ENCODE assay signal across 8 cellular contexts in the genomic region with DNA sequence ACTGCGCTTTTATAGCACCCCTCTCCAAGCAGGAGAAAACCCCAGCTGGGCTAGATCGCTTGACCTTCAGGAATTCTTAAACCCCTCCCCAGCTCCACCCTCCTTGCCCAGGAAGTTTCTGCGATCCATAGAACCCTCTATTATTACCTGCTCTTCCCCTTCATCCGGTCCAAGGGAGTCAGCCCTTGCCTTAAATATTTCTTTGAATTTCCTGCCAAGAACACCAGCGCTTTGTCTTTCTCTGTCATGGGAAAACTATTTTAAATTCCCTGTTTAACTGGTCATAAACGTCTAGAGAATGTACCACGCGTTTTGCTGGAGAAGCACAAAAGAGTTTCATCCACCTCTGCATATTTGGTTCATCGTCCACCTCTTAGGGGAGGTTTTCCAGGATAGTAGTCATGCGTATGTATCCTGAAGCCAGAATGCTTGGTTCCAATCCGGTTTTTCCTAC. TPM values are rescaled to one million over a fixed set of nuclear protein-coding genes. Genes with fewer than 3 reads are reported as not detected.
DNase-seq lines count a peak whose midpoint lies in the region; ATAC-seq and TF ChIP-seq lines count a peak whose summit lies in the region.

No MANE protein-coding gene starts in this region.

- in situ Hi-C loops in T47D (cut with HindIII; ENCODE audit: low pct_unique_long_range_greater_than_20kb, low sequenced_read_pairs), result no loop called here

- peak; percentile 40 for DNase-seq in NCI-H2227 treated with DMSO at 0.1 percent for 48 hours (lab: John Stamatoyannopoulos, UW)
- DNase-seq in NCI-H2227 (lab: John Stamatoyannopoulos, UW; ENCODE audit: unreplicated experiment), result no peak
- DNase-seq in T47D (ENCODE audit: low read depth in 1 of 2, low spot score in 1 of 2), result peak; percentile 28 to 33
- no peak for DNase-seq in upper lobe of left lung
- no peak for DNase-seq in activated gamma-delta T cell treated with Interleukin-2 at 50 U/mL for 16 hours

- H3K4me3 ChIP-seq in HUES48 (ENCODE audit: low read depth, low read length) (peak overlapping the region; percentile 97), liver (ENCODE audit: low read depth in 1 of 3, low read length in 3 of 3) (peak overlapping the region; percentile 86 to 97 (median 92)), upper lobe of left lung (peak overlapping the region; percentile 84 to 95 (median 92))

- no peak for TF ChIP-seq CTCF in liver (IDR thresholded peaks at IDR 0.05; ENCODE audit: low read depth, low read length, missing input control)
- TF ChIP-seq CTCF in upper lobe of left lung (IDR thresholded peaks at IDR 0.05), result no peak

- 20% methylated on average over 11 of the region's 11 CpGs for whole genome bisulfite sequencing in liver
- 16 to 17% methylated on average over 11 of the region's 11 CpGs for WGBS in upper lobe of left lung, 2 donors

- TF ChIP-seq RAD21 in liver (IDR thresholded peaks at IDR 0.05), result no peak

- no peak for TF ChIP-seq POLR2A in upper lobe of left lung (IDR thresholded peaks at IDR 0.05)

- H3K4me1 ChIP-seq in HUES48 (ENCODE audit: control insufficient read depth, insufficient read depth, low read length) (no peaks in the 10 kb centered on the region), liver (ENCODE audit: control insufficient read depth in 4 of 4, insufficient read depth in 4 of 4, low read length in 3 of 4) (peaks cover 0 to 13% (median 5%) of the 10 kb centered on the region in 4 donors), upper lobe of left lung (peaks cover 8 to 28% (median 11%) of the 10 kb centered on the region in 4 donors)

- TF ChIP-seq EP300 in upper lobe of left lung (IDR thresholded peaks at IDR 0.05), result no peak

- no peaks in the 10 kb centered on the region for H3K9me3 ChIP-seq in HUES48 (ENCODE audit: control insufficient read depth, insufficient read depth, low read length)
- peaks cover 0 to 5% (median 0%) of the 10 kb centered on the region in 4 donors for H3K9me3 ChIP-seq in liver (ENCODE audit: control insufficient read depth in 4 of 4, low read length in 3 of 4)
- peaks cover 0 to 4% (median 1%) of the 10 kb centered on the region in 4 donors for H3K9me3 ChIP-seq in upper lobe of left lung

- H3K9ac ChIP-seq in HUES48 (ENCODE audit: low read depth, low read length), result peak overlapping the region; percentile 93; the same call in 1 of the 2 replicates
- peak overlapping the region; percentile 76 to 85 for H3K9ac ChIP-seq in liver (ENCODE audit: low read depth in 1 of 2, low read length in 2 of 2)

- H3K27me3 ChIP-seq in HUES48 (ENCODE audit: control insufficient read depth, insufficient read depth, low read length) (no peaks in the 10 kb centered on the region), liver (ENCODE audit: control insufficient read depth in 4 of 4, insufficient read depth in 4 of 4, low read length in 3 of 4) (no peaks in the 10 kb centered on the region), upper lobe of left lung (no peaks in the 10 kb centered on the region)

- H3K36me3 ChIP-seq in HUES48 (ENCODE audit: control insufficient read depth, insufficient read depth, low read length) (no peaks in the 10 kb centered on the region), liver (ENCODE audit: control insufficient read depth in 4 of 4, insufficient read depth in 3 of 4, low read depth in 1 of 4, low read length in 3 of 4) (no peaks in the 10 kb centered on the region), upper lobe of left lung (no peaks in the 10 kb centered on the region)

- no peak overlapping the region for H3K27ac ChIP-seq in HUES48 (ENCODE audit: low read depth, low read length)
- peak overlapping the region; percentile 68 to 97 for H3K27ac ChIP-seq in liver (ENCODE audit: low read depth in 1 of 2, low read length in 2 of 2)
- H3K27ac ChIP-seq in upper lobe of left lung, result peak overlapping the region; percentile 91 to 97 (median 94)

- ATAC-seq in upper lobe of left lung (ENCODE audit: low FRiP score in 2 of 2), result peak in 1 of 2 donors; percentile 3
- no peak for ATAC-seq in GM21576 (IDR thresholded peaks at IDR 0.05; ENCODE audit: unreplicated experiment)

TF ChIP-seq in liver, 16 proteins besides CTCF, POLR2A, EP300 and RAD21:
- TF ChIP-seq GABPA (IDR thresholded peaks at IDR 0.05 in 1 of 2, conservative IDR thresholded peaks at IDR 0.05 in 1 of 2) (no peak), HNF4G (IDR thresholded peaks at IDR 0.05) (no peak), RXRA (IDR thresholded peaks at IDR 0.05) (no peak), NR2F2 (IDR thresholded peaks at IDR 0.05) (no peak), EGR1 (IDR thresholded peaks at IDR 0.05; ENCODE audit: low read depth in 2 of 2) (no peak), SP1 (IDR thresholded peaks at IDR 0.05) (no peak), TAF1 (conservative IDR thresholded peaks at IDR 0.05) (no peak), HNF4A (conservative IDR thresholded peaks at IDR 0.05) (no peak), FOXA1 (IDR thresholded peaks at IDR 0.05) (no peak), FOXA2 (IDR thresholded peaks at IDR 0.05) (no peak)
- TF ChIP-seq, protein P1, sequence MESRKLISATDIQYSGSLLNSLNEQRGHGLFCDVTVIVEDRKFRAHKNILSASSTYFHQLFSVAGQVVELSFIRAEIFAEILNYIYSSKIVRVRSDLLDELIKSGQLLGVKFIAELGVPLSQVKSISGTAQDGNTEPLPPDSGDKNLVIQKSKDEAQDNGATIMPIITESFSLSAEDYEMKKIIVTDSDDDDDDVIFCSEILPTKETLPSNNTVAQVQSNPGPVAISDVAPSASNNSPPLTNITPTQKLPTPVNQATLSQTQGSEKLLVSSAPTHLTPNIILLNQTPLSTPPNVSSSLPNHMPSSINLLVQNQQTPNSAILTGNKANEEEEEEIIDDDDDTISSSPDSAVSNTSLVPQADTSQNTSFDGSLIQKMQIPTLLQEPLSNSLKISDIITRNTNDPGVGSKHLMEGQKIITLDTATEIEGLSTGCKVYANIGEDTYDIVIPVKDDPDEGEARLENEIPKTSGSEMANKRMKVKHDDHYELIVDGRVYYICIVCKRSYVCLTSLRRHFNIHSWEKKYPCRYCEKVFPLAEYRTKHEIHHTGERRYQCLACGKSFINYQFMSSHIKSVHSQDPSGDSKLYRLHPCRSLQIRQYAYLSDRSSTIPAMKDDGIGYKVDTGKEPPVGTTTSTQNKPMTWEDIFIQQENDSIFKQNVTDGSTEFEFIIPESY (IDR thresholded peaks at IDR 0.05), result no peak
- TF ChIP-seq, protein P2, sequence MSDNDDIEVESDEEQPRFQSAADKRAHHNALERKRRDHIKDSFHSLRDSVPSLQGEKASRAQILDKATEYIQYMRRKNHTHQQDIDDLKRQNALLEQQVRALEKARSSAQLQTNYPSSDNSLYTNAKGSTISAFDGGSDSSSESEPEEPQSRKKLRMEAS (IDR thresholded peaks at IDR 0.05), result no peak
- TF ChIP-seq, protein P3, sequence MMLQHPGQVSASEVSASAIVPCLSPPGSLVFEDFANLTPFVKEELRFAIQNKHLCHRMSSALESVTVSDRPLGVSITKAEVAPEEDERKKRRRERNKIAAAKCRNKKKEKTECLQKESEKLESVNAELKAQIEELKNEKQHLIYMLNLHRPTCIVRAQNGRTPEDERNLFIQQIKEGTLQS (IDR thresholded peaks at IDR 0.05), result no peak
- TF ChIP-seq, protein P4, sequence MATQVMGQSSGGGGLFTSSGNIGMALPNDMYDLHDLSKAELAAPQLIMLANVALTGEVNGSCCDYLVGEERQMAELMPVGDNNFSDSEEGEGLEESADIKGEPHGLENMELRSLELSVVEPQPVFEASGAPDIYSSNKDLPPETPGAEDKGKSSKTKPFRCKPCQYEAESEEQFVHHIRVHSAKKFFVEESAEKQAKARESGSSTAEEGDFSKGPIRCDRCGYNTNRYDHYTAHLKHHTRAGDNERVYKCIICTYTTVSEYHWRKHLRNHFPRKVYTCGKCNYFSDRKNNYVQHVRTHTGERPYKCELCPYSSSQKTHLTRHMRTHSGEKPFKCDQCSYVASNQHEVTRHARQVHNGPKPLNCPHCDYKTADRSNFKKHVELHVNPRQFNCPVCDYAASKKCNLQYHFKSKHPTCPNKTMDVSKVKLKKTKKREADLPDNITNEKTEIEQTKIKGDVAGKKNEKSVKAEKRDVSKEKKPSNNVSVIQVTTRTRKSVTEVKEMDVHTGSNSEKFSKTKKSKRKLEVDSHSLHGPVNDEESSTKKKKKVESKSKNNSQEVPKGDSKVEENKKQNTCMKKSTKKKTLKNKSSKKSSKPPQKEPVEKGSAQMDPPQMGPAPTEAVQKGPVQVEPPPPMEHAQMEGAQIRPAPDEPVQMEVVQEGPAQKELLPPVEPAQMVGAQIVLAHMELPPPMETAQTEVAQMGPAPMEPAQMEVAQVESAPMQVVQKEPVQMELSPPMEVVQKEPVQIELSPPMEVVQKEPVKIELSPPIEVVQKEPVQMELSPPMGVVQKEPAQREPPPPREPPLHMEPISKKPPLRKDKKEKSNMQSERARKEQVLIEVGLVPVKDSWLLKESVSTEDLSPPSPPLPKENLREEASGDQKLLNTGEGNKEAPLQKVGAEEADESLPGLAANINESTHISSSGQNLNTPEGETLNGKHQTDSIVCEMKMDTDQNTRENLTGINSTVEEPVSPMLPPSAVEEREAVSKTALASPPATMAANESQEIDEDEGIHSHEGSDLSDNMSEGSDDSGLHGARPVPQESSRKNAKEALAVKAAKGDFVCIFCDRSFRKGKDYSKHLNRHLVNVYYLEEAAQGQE (IDR thresholded peaks at IDR 0.05), result no peak

RNA-seq across cellular contexts. Expression of a gene that starts 0.5 kb away (rescaled TPM):
- total RNA-seq in liver (1 to 10 TPM; 5.6 to 7.8 TPM), upper lobe of left lung (10 to 100 TPM in 5 of 6 donors, 1 to 10 TPM in 1; 7.4 to 17.5 (median 13.7) TPM)
- polyA plus RNA-seq in liver, result 1 to 10 TPM; 2.4 to 5.0 TPM

RNA-seq across cellular contexts. Expression of a gene that starts 57.2 kb away (rescaled TPM):
- total RNA-seq in liver (1 to 10 TPM; 1.0 to 4.3 TPM), upper lobe of left lung (1 to 10 TPM in 3 of 6 donors, under 1 TPM in 3; 0.44 to 2.1 (median 1.1) TPM)
- polyA plus RNA-seq in liver, result under 1 TPM; 0.43 to 0.85 TPM

Comparison
In these comparisons a context has a peak if more than half of its experiments do, and no peak if none do; other contexts are left out.
1. DNase-seq: peak in NCI-H2227 treated with DMSO at 0.1 percent for 48 hours (single experiment) and T47D (2 of 2); none in NCI-H2227 (single experiment), upper lobe of left lung (0 of 2) and activated gamma-delta T cell treated with Interleukin-2 at 50 U/mL for 16 hours (single experiment).
2. Peak in every context shown above with its lines, with median percentiles within 50 percentile points of each other: H3K4me3 ChIP-seq.